In the genomic region with DNA sequence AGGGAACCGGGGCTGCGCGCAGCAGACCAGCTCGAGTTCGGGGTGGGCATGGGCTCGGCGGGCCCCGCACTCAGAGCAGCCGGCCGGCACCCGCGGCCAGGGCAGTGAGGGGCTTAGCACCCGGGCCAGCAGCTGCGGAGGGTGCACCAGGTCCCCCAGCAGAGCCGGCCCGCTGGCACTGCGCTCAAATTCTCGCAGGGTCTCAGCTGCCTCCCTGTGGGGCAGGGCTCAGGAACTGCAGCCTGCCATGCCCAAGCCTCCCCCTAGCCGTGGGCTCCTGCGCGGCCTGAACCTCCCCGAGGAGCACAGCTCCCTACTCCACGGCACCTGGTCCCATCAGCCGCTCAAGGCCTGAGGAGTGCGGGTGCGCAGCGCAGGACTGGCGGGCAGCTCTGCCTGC, we compare ENCODE assay signal across 18 cellular contexts.
DNase-seq lines count a peak whose midpoint lies in the region; ATAC-seq and TF ChIP-seq lines count a peak whose summit lies in the region.
"Had no signal": no experiment of that assay in that cellular context is flagged by ENCODE, and none has a peak within 500 bp of the region (broad histone marks: within the 10 kb centered on the region; RNA-seq: fewer than 3 reads in every experiment).

No MANE protein-coding gene starts in this region.

- DNase-seq in GM23338 (ENCODE audit: low spot score) = no peak
- peak; percentile 60 for DNase-seq in esophagus muscularis mucosa (ENCODE audit: extremely low spot score)
- DNase-seq in neuronal stem cell (ENCODE audit: low spot score) = no peak
- DNase-seq in SIG-M5 treated with dmso at 0.1 percent for 504 hours (lab: John Stamatoyannopoulos, UW; ENCODE audit: unreplicated experiment) = no peak
- DNase-seq in stimulated activated naive CD8-positive, alpha-beta T cell treated with anti-CD3 and anti-CD28 coated beads, Interleukin-15, amount 100 ng/mL, for 72 hours = no peak
- DNase-seq: 8988T; Calu3; CD8-positive, alpha-beta T cell; DMS79 treated with DMSO at 0.1 percent for 48 hours; GF-D8; HCEC 1CT; KG1 had no signal

- intact Hi-C loops in esophagus muscularis mucosa (cut with DNase I) = no loop called here

- H2AFZ ChIP-seq in GM23338 (no peak overlapping the region), neuronal stem cell (ENCODE audit: low read length) (no peak overlapping the region)

- peak overlapping the region; percentile 98 for H3K27ac ChIP-seq in GM23338 (ENCODE audit: low read depth)
- H3K27ac ChIP-seq in HUES6 (ENCODE audit: low read depth, low read length) = peak overlapping the region; percentile 51; the same call in 1 of the 2 replicates
- H3K27ac ChIP-seq in esophagus muscularis mucosa (replicated peaks in 1 of 4) = no peak overlapping the region
- H3K27ac ChIP-seq in neuronal stem cell (replicated peaks; ENCODE audit: low read length) = no peak overlapping the region
- H3K27ac ChIP-seq: BLaER1 treated with 17β-estradiol and CSF1 and Interleukin-3, amounts not matched to agents 10 nM and 100 nM; HL-60 had no signal

- no peak overlapping the region for H4K8ac ChIP-seq in neuronal stem cell (ENCODE audit: low read depth, low read length)

- H3K4me1 Mint-ChIP-seq in GM23338 = peaks cover 41% of the 10 kb centered on the region
- no peaks in the 10 kb centered on the region for H3K4me1 Mint-ChIP-seq in stimulated activated naive CD8-positive, alpha-beta T cell treated with anti-CD3 and anti-CD28 coated beads, Interleukin-15, amount 100 ng/mL, for 72 hours
- H3K4me1 Mint-ChIP-seq: B cell had no signal

- TF ChIP-seq POLR2A in esophagus muscularis mucosa (IDR thresholded peaks at IDR 0.05; ENCODE audit: low read depth) = no peak

- no peak overlapping the region for H2AK5ac ChIP-seq in neuronal stem cell (ENCODE audit: low read depth, low read length)

- H3K27me3 Mint-ChIP-seq in GM23338 (ENCODE audit: insufficient read depth, low read depth, poor library complexity) = peaks cover 23% of the 10 kb centered on the region
- no peaks in the 10 kb centered on the region for H3K27me3 Mint-ChIP-seq in stimulated activated naive CD8-positive, alpha-beta T cell treated with anti-CD3 and anti-CD28 coated beads, Interleukin-15, amount 100 ng/mL, for 72 hours

- no peak overlapping the region for H3K14ac ChIP-seq in neuronal stem cell (ENCODE audit: low read length)

- H3K36me3 ChIP-seq in GM23338 (ENCODE audit: insufficient read depth) (peaks cover 7% of the 10 kb centered on the region), HUES6 (ENCODE audit: control insufficient read depth, insufficient read depth, low read length) (0 out of 2 replicates have a peak, but pooled peaks cover 3% of the 10 kb centered on the region), esophagus muscularis mucosa (no peaks in the 10 kb centered on the region), neuronal stem cell (replicated peaks in 1 of 2; ENCODE audit: control insufficient read depth in 2 of 2, insufficient read depth in 2 of 2, low read length in 2 of 2) (no peaks in the 10 kb centered on the region)
- H3K36me3 ChIP-seq: BLaER1 treated with 17β-estradiol and CSF1 and Interleukin-3, amounts not matched to agents 10 nM and 100 nM had no signal

- no peak overlapping the region for H3K4ac ChIP-seq in neuronal stem cell (ENCODE audit: low read length)

- no peak overlapping the region for H3K18ac ChIP-seq in neuronal stem cell (ENCODE audit: low read length)

- H3K79me2 ChIP-seq in GM23338 (replicated peaks; ENCODE audit: insufficient read depth) = no peaks in the 10 kb centered on the region

- H3K36me3 Mint-ChIP-seq in GM23338 (ENCODE audit: low read depth) = peaks cover 83% of the 10 kb centered on the region
- H3K36me3 Mint-ChIP-seq: CD8-positive, alpha-beta T cell had no signal

- no peaks in the 10 kb centered on the region for H3K79me1 ChIP-seq in neuronal stem cell (ENCODE audit: low read depth, low read length)

- H3K9me3 ChIP-seq in HUES6 (ENCODE audit: control insufficient read depth, insufficient read depth, low read depth, low read length) = peaks cover 54% of the 10 kb centered on the region
- H3K9me3 ChIP-seq in esophagus muscularis mucosa = peaks cover 0 to 4% (median 0%) of the 10 kb centered on the region in 4 donors
- peaks cover 0 to 2% of the 10 kb centered on the region in 2 donors for H3K9me3 ChIP-seq in neuronal stem cell (replicated peaks in 1 of 2; ENCODE audit: control insufficient read depth in 2 of 2, insufficient read depth in 1 of 2, low read depth in 1 of 2, low read length in 2 of 2)

- no peak overlapping the region for H2BK12ac ChIP-seq in neuronal stem cell (ENCODE audit: low read length)

- TF ChIP-seq CTCF in GM23338 (conservative IDR thresholded peaks at IDR 0.05; ENCODE audit: low read depth in 2 of 2) = no peak
- TF ChIP-seq CTCF in esophagus muscularis mucosa (IDR thresholded peaks at IDR 0.05) = no peak

- no peak for TF ChIP-seq EP300 in esophagus muscularis mucosa (IDR thresholded peaks at IDR 0.05)

- peaks cover 27% of the 10 kb centered on the region for H3F3A ChIP-seq in GM23338 (replicated peaks; ENCODE audit: low read depth)

- ATAC-seq in GM23338 (no peak), GM18519 (IDR thresholded peaks at IDR 0.05; ENCODE audit: low FRiP score, unreplicated experiment) (no peak)
- ATAC-seq in stimulated activated naive CD8-positive, alpha-beta T cell treated with anti-CD3 and anti-CD28 coated beads, Interleukin-15, amount 100 ng/mL, for 72 hours = no peak
- ATAC-seq: CD8-positive, alpha-beta T cell; GM12878 had no signal

- H4K91ac ChIP-seq in neuronal stem cell (ENCODE audit: low read depth, low read length, poor library complexity) = no peak overlapping the region

- peaks cover 78% of the 10 kb centered on the region for H3K9me3 Mint-ChIP-seq in GM23338
- no peaks in the 10 kb centered on the region for H3K9me3 Mint-ChIP-seq in stimulated activated naive CD8-positive, alpha-beta T cell treated with anti-CD3 and anti-CD28 coated beads, Interleukin-15, amount 100 ng/mL, for 72 hours

- no peak overlapping the region for H2BK5ac ChIP-seq in neuronal stem cell (ENCODE audit: low read length)

- H3K9me2 ChIP-seq in GM23338 (ENCODE audit: insufficient read depth) = peaks cover 8% of the 10 kb centered on the region

- no peaks in the 10 kb centered on the region for H4K20me1 ChIP-seq in GM23338 (replicated peaks; ENCODE audit: insufficient read depth)
- H4K20me1 ChIP-seq: BLaER1 treated with 17β-estradiol and CSF1 and Interleukin-3, amounts not matched to agents 10 nM and 100 nM had no signal

- H3K27me3 ChIP-seq in GM23338 (ENCODE audit: insufficient read depth) (no peaks in the 10 kb centered on the region), HUES6 (ENCODE audit: control insufficient read depth, insufficient read depth, low read length) (no peaks in the 10 kb centered on the region), esophagus muscularis mucosa (no peaks in the 10 kb centered on the region), neuronal stem cell (ENCODE audit: control insufficient read depth in 3 of 3, insufficient read depth in 3 of 3, low read depth in 1 of 3, low read length in 3 of 3) (no peaks in the 10 kb centered on the region)
- H3K27me3 ChIP-seq: BLaER1 treated with 17β-estradiol and CSF1 and Interleukin-3, amounts not matched to agents 10 nM and 100 nM had no signal

- H3K4me1 ChIP-seq in GM23338 (ENCODE audit: insufficient read depth) (peaks cover 31% of the 10 kb centered on the region), HUES6 (ENCODE audit: control insufficient read depth, insufficient read depth, low read length) (peaks cover 15% of the 10 kb centered on the region), esophagus muscularis mucosa (no peaks in the 10 kb centered on the region), neuronal stem cell (ENCODE audit: control insufficient read depth in 2 of 2, insufficient read depth in 1 of 2, low read depth in 1 of 2, low read length in 2 of 2) (no peaks in the 10 kb centered on the region)
- H3K4me1 ChIP-seq: BLaER1 treated with 17β-estradiol and CSF1 and Interleukin-3, amounts not matched to agents 10 nM and 100 nM had no signal

- no peak overlapping the region for H2BK15ac ChIP-seq in neuronal stem cell (ENCODE audit: low read length)

- H3K4me2 ChIP-seq in GM23338 (no peak overlapping the region), neuronal stem cell (ENCODE audit: insufficient read depth, low read length, poor library complexity, severe bottlenecking) (no peak overlapping the region)
- H3K4me2 ChIP-seq: BLaER1 treated with 17β-estradiol and CSF1 and Interleukin-3, amounts not matched to agents 10 nM and 100 nM had no signal

- H3K4me3 ChIP-seq in GM23338 (no peak overlapping the region), HUES6 (ENCODE audit: low read depth, low read length) (no peak overlapping the region), esophagus muscularis mucosa (no peak overlapping the region), neuronal stem cell (ENCODE audit: low read length in 2 of 2) (no peak overlapping the region)
- H3K4me3 ChIP-seq: BLaER1 treated with 17β-estradiol and CSF1 and Interleukin-3, amounts not matched to agents 10 nM and 100 nM; GM12878 had no signal

- no peak overlapping the region for H3K4me3 Mint-ChIP-seq in GM23338
- H3K4me3 Mint-ChIP-seq in stimulated activated naive CD8-positive, alpha-beta T cell treated with anti-CD3 and anti-CD28 coated beads, Interleukin-15, amount 100 ng/mL, for 72 hours = no peak overlapping the region
- H3K4me3 Mint-ChIP-seq: B cell; CD8-positive, alpha-beta T cell had no signal

- peak overlapping the region; percentile 99; the same call in 1 of the 2 replicates for H3K27ac Mint-ChIP-seq in GM23338
- no peak overlapping the region for H3K27ac Mint-ChIP-seq in stimulated activated naive CD8-positive, alpha-beta T cell treated with anti-CD3 and anti-CD28 coated beads, Interleukin-15, amount 100 ng/mL, for 72 hours
- H3K27ac Mint-ChIP-seq: B cell; CD8-positive, alpha-beta T cell had no signal

- WGBS in esophagus muscularis mucosa = 100% methylated on average over 4 of the region's 28 CpGs
- WGBS in neuronal stem cell (ENCODE audit: extremely low coverage in 2 of 2, insufficient read length in 2 of 2, insufficient replicate concordance in 1 of 2), 2 donors = no CpG with 5 or more reads among the region's 28 CpGs

- H3K9ac ChIP-seq in HUES6 (ENCODE audit: low read length) (no peak overlapping the region), neuronal stem cell (ENCODE audit: low read depth, low read length, poor library complexity) (peak overlapping the region; percentile 18)
- H3K9ac ChIP-seq: BLaER1 treated with 17β-estradiol and CSF1 and Interleukin-3, amounts not matched to agents 10 nM and 100 nM had no signal

- no peak overlapping the region for H3K23ac ChIP-seq in neuronal stem cell (ENCODE audit: low read depth, low read length, poor library complexity)

- no peak overlapping the region for H2BK120ac ChIP-seq in neuronal stem cell (ENCODE audit: low read depth, low read length)

TF ChIP-seq in GM23338, 12 proteins besides CTCF, POLR2A, EP300 and RAD21 (continues in another document):
- TF ChIP-seq POLR2AphosphoS5 (IDR thresholded peaks at IDR 0.05; ENCODE audit: low read depth) (no peak), ZNF114 (CRISPR knock-in tag; IDR thresholded peaks at IDR 0.05) (no peak), EZH2phosphoT487 (IDR thresholded peaks at IDR 0.05; ENCODE audit: unreplicated experiment) (no peak), CREB1 (CRISPR knock-in tag; IDR thresholded peaks at IDR 0.05; ENCODE audit: low read depth) (no peak)

Comparison
In these comparisons a context has a peak if more than half of its experiments do, and no peak if none do; other contexts are left out.
1. H3K27ac ChIP-seq: peak in GM23338 (single experiment) and HUES6 (single experiment); none in esophagus muscularis mucosa (0 of 4) and neuronal stem cell (single experiment).